In the genomic region with DNA sequence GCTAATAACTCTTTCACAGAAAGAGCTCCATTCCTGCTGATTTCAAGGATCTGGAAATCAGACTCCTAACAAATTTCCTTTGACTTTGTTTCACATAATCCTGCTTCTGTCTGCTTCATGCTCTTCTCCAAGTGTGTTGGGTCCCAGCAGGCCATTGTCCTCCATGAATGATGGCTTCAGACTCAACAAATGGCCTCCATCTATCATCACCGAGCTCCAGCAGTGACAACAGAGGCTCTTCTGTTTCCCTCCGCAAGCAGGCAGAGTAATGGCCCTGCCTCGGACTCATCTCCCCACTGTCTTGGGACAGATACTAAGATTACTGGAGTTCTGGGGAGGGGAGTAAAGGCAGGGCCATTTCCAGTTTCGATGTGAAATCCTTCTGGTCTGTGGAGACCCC, we compare ENCODE assay signal across 19 cellular contexts.
"Had no signal": no experiment of that assay in that cellular context is flagged by ENCODE, and none has a peak within 500 bp of the region (broad histone marks: within the 10 kb centered on the region; RNA-seq: fewer than 3 reads in every experiment).

No MANE protein-coding gene starts in this region.

- DNase-seq: activated CD4-positive, alpha-beta T cell treated with anti-CD3 and anti-CD28 coated beads, Interleukin-2, amount 50 U/mL, for 4 hours; activated gamma-delta T cell treated with Interleukin-2 at 50 U/mL for 16 hours; amniotic stem cell; foreskin fibroblast; kidney; left lung; mammary epithelial cell; mucosa of descending colon; naive B cell; psoas muscle; right lobe of liver; small intestine; stimulated activated naive B cell treated with anti-CD40 and anti-IgM and Interleukin-4, amounts not matched to agents 10 μg/mL and 1 μg/mL and 100 μg/mL, for 72 hours had no signal

- H3K27ac Mint-ChIP-seq: activated naive CD4-positive, alpha-beta T cell treated with anti-CD3 and anti-CD28 coated beads, Interleukin-2, amount 50 U/mL, for 72 hours; naive B cell; neural progenitor cell; stimulated activated naive B cell treated with anti-CD40 and anti-IgM and Interleukin-4, amounts not matched to agents 10 μg/mL and 1 μg/mL and 100 μg/mL, for 72 hours had no signal

- H3K27me3 ChIP-seq: cardiac muscle cell, left lung, neural progenitor cell, right lobe of liver, tibial nerve, uterus had no signal

- H3K36me3 ChIP-seq: cardiac muscle cell, left lung, neural progenitor cell, right lobe of liver, tibial nerve, uterus had no signal

- H3K4me2 ChIP-seq: neural progenitor cell had no signal

- ATAC-seq: activated naive CD4-positive, alpha-beta T cell treated with anti-CD3 and anti-CD28 coated beads, Interleukin-2, amount 50 U/mL, for 72 hours; left lung; mucosa of descending colon; right lobe of liver; stimulated activated naive B cell treated with anti-CD40 and anti-IgM and Interleukin-4, amounts not matched to agents 10 μg/mL and 1 μg/mL and 100 μg/mL, for 72 hours had no signal

- H3K4me3 ChIP-seq: cardiac muscle cell, left lung, mucosa of descending colon, neural progenitor cell, psoas muscle, right lobe of liver, tibial nerve, uterus had no signal

- H3K27me3 Mint-ChIP-seq: stimulated activated naive B cell treated with anti-CD40 and anti-IgM and Interleukin-4, amounts not matched to agents 10 μg/mL and 1 μg/mL and 100 μg/mL, for 72 hours had no signal

- H3K4me3 Mint-ChIP-seq: naive B cell; neural progenitor cell; stimulated activated naive B cell treated with anti-CD40 and anti-IgM and Interleukin-4, amounts not matched to agents 10 μg/mL and 1 μg/mL and 100 μg/mL, for 72 hours had no signal

- H3K36me3 Mint-ChIP-seq: activated naive CD4-positive, alpha-beta T cell treated with anti-CD3 and anti-CD28 coated beads, Interleukin-2, amount 50 U/mL, for 72 hours; naive B cell; neural progenitor cell; stimulated activated naive B cell treated with anti-CD40 and anti-IgM and Interleukin-4, amounts not matched to agents 10 μg/mL and 1 μg/mL and 100 μg/mL, for 72 hours had no signal

- H2AFZ ChIP-seq: neural progenitor cell had no signal

- H3K4me1 ChIP-seq: left lung, psoas muscle, right lobe of liver, uterus had no signal

- H3K9me3 Mint-ChIP-seq: neural progenitor cell; stimulated activated naive B cell treated with anti-CD40 and anti-IgM and Interleukin-4, amounts not matched to agents 10 μg/mL and 1 μg/mL and 100 μg/mL, for 72 hours had no signal

- H3K27ac ChIP-seq: cardiac muscle cell, epithelial cell of prostate, left lung, neural progenitor cell, psoas muscle, right lobe of liver, tibial nerve had no signal

- H3K4me1 Mint-ChIP-seq: naive B cell; stimulated activated naive B cell treated with anti-CD40 and anti-IgM and Interleukin-4, amounts not matched to agents 10 μg/mL and 1 μg/mL and 100 μg/mL, for 72 hours had no signal
